In genomic region chr2:38074775-38075435, GRCh38 we compare ENCODE assay signal across 8 cellular contexts. TPM values are rescaled to one million over a fixed set of nuclear protein-coding genes. Genes with fewer than 3 reads are reported as not detected.
DNase-seq lines count a peak whose midpoint lies in the region; ATAC-seq and TF ChIP-seq lines count a peak whose summit lies in the region.

No MANE protein-coding gene starts in this region.

- CTCF ChIA-PET in activated CD8-positive, alpha-beta memory T cell treated with anti-CD3 and anti-CD28 coated beads, Interleukin-2, amount 10 ng/mL, durations not matched to agents 7 days and 5 days (lab: Charles Lee) = no interaction called here

- intact Hi-C loops in Right ventricle myocardium superior (cut with DNase I) (loop anchor here (10.0 kb wide), 1 partner anchor 200 kb away; no protein-coding TSS in a partner anchor), posterior vena cava (cut with DNase I) (loop anchor here in 1 of 2 donors (5.0 kb wide), 1 partner anchor 197 kb away; no protein-coding TSS in a partner anchor)

- in situ Hi-C loops in GM13976 (cut with MboI; ENCODE audit: low sequenced_read_pairs, unreplicated experiment) = no loop called here

- peak overlapping the region; percentile 58 for H3K4me3 Mint-ChIP-seq in activated CD8-positive, alpha-beta memory T cell treated with anti-CD3 and anti-CD28 coated beads, Interleukin-2, amount 10 ng/mL, durations not matched to agents 7 days and 5 days

- ATAC-seq in activated CD8-positive, alpha-beta memory T cell treated with anti-CD3 and anti-CD28 coated beads, Interleukin-2, amount 10 ng/mL, durations not matched to agents 7 days and 5 days = no peak
- ATAC-seq in Right ventricle myocardium superior (ENCODE audit: poor library complexity) (peak; percentile 2), GM18517 (IDR thresholded peaks at IDR 0.05; ENCODE audit: unreplicated experiment) (no peak)

- peak; percentile 5 for TF ChIP-seq CTCF in GM13976 (IDR thresholded peaks at IDR 0.05; ENCODE audit: borderline replicate concordance, control extremely low read depth, extremely low read depth, insufficient read depth, missing control alignments)

- H3K27me3 Mint-ChIP-seq in activated CD8-positive, alpha-beta memory T cell treated with anti-CD3 and anti-CD28 coated beads, Interleukin-2, amount 10 ng/mL, durations not matched to agents 7 days and 5 days = peaks cover 70% of the 10 kb centered on the region

- peaks cover 25% of the 10 kb centered on the region for H3K4me1 Mint-ChIP-seq in activated CD8-positive, alpha-beta memory T cell treated with anti-CD3 and anti-CD28 coated beads, Interleukin-2, amount 10 ng/mL, durations not matched to agents 7 days and 5 days

- no peaks in the 10 kb centered on the region for H3K9me3 Mint-ChIP-seq in activated CD8-positive, alpha-beta memory T cell treated with anti-CD3 and anti-CD28 coated beads, Interleukin-2, amount 10 ng/mL, durations not matched to agents 7 days and 5 days (ENCODE audit: low read depth)

- peak; percentile 42 for DNase-seq in GM13976 (ENCODE audit: low spot score)
- DNase-seq in activated CD8-positive, alpha-beta memory T cell treated with anti-CD3 and anti-CD28 coated beads, Interleukin-2, amount 10 ng/mL, durations not matched to agents 7 days and 5 days = no peak
- peak; percentile 70 for DNase-seq in Right ventricle myocardium superior
- peak; percentile 84 for DNase-seq in posterior vena cava (ENCODE audit: low spot score)
- no peak for DNase-seq in kidney glomerular epithelial cell (lab: John Stamatoyannopoulos, UW)
- no peak for DNase-seq in 8988T
- no peak for DNase-seq in KG1 (lab: John Stamatoyannopoulos, UW)

- no peak overlapping the region for H3K27ac Mint-ChIP-seq in activated CD8-positive, alpha-beta memory T cell treated with anti-CD3 and anti-CD28 coated beads, Interleukin-2, amount 10 ng/mL, durations not matched to agents 7 days and 5 days

- peaks cover 5% of the 10 kb centered on the region for H3K36me3 Mint-ChIP-seq in activated CD8-positive, alpha-beta memory T cell treated with anti-CD3 and anti-CD28 coated beads, Interleukin-2, amount 10 ng/mL, durations not matched to agents 7 days and 5 days

RNA-seq across cellular contexts. Expression of gene CYP1B1, which starts 1.0 kb away (rescaled TPM):
- total RNA-seq in activated CD8-positive, alpha-beta memory T cell treated with anti-CD3 and anti-CD28 coated beads, Interleukin-2, amount 10 ng/mL, durations not matched to agents 7 days and 5 days = 10 to 100 TPM in 1 of 2 experiments, 1 to 10 TPM in 1; 4.2 to 16.0 TPM
- total RNA-seq in Right ventricle myocardium superior (17.1 TPM), posterior vena cava (10 to 100 TPM; 49.8 to 90.9 TPM)

Comparison
In these comparisons a context has a peak if more than half of its experiments do, and no peak if none do; other contexts are left out.
1. DNase-seq: peak in GM13976 (single experiment), Right ventricle myocardium superior (single experiment) and posterior vena cava (single experiment); none in activated CD8-positive, alpha-beta memory T cell treated with anti-CD3 and anti-CD28 coated beads, Interleukin-2, amount 10 ng/mL, durations not matched to agents 7 days and 5 days (single experiment), kidney glomerular epithelial cell (single experiment), 8988T (single experiment) and KG1 (single experiment).